ENCODE assay signal across 1 cellular context in the genomic region with DNA sequence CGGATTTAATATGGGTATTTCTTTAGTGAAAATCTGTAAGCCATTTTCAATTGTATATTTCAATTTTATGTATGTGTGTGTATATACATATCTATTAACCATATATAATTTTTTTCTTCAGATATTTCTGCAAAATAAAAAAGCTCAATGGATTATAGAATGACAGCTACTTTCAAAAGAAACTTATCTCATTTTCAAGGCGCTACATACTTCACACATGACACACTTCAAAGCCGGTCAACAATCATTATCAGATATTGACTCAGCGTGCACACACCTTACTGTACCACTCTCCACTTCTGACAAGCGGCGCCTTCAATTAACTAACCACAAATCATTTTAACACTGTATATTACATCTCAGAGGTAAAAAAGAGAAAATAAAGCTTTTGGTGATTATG.
A peak's percentile ranks its signal among the peaks of the same experiment; 100 is the strongest.
TF ChIP-seq lines count a peak whose summit lies in the region.

No MANE protein-coding gene starts in this region.

TF ChIP-seq in K562, 482 proteins besides CTCF, POLR2A, EP300 and RAD21 (continued from another document):
- TF ChIP-seq, protein P1, sequence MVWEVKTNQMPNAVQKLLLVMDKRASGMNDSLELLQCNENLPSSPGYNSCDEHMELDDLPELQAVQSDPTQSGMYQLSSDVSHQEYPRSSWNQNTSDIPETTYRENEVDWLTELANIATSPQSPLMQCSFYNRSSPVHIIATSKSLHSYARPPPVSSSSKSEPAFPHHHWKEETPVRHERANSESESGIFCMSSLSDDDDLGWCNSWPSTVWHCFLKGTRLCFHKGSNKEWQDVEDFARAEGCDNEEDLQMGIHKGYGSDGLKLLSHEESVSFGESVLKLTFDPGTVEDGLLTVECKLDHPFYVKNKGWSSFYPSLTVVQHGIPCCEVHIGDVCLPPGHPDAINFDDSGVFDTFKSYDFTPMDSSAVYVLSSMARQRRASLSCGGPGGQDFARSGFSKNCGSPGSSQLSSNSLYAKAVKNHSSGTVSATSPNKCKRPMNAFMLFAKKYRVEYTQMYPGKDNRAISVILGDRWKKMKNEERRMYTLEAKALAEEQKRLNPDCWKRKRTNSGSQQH (CRISPR knock-in tag; IDR thresholded peaks at IDR 0.05) = no peak
- TF ChIP-seq ATF7 (IDR thresholded peaks at IDR 0.05) (no peak), FOXA3 (CRISPR knock-in tag; conservative IDR thresholded peaks at IDR 0.05 in 1 of 2, IDR thresholded peaks at IDR 0.05 in 1 of 2) (no peak), TEAD4 (IDR thresholded peaks at IDR 0.05; ENCODE audit: low read length) (0 out of 2 replicates have a peak, but pooled peaks have one; percentile 20), TEAD4 (CRISPR knock-in tag; IDR thresholded peaks at IDR 0.05; ENCODE audit: borderline replicate concordance) (no peak), CXXC5 (CRISPR knock-in tag; IDR thresholded peaks at IDR 0.05) (peak; percentile 28; the same call in 1 of the 2 replicates), FOSL1 (tag; conservative IDR thresholded peaks at IDR 0.05) (peak; percentile 84), ARID1B (IDR thresholded peaks at IDR 0.05) (peak; percentile 48), ZNF174 (CRISPR knock-in tag; IDR thresholded peaks at IDR 0.05) (no peak), SNIP1 (IDR thresholded peaks at IDR 0.05; ENCODE audit: low read depth) (no peak), TCF7L2 (IDR thresholded peaks at IDR 0.05; ENCODE audit: low read depth, low read length) (0 out of 2 replicates have a peak, but pooled peaks have one; percentile 38), ZNF253 (CRISPR knock-in tag; conservative IDR thresholded peaks at IDR 0.05) (no peak), KDM4B (IDR thresholded peaks at IDR 0.05; ENCODE audit: borderline replicate concordance in 2 of 2, low read depth in 1 of 2) (no peak), YY1 (IDR thresholded peaks at IDR 0.05; ENCODE audit: borderline replicate concordance in 1 of 3, control insufficient read depth in 1 of 3, extremely low read depth in 1 of 3, insufficient read depth in 3 of 3, insufficient read length in 1 of 3, insufficient replicate concordance in 2 of 3, low read depth in 1 of 3, low read length in 2 of 3) (no peak), SNRNP70 (optimal IDR thresholded peaks at IDR 0.05; ENCODE audit: low read depth, low read length) (no peak), ZNF24 (IDR thresholded peaks at IDR 0.05) (no peak), SMARCC2 (IDR thresholded peaks at IDR 0.05; ENCODE audit: low read depth) (no peak), NR2C2 (CRISPR knock-in tag; IDR thresholded peaks at IDR 0.05) (no peak), NR2C2 (tag; IDR thresholded peaks at IDR 0.05) (no peak), DPF2 (IDR thresholded peaks at IDR 0.05) (peak; percentile 42; the same call in 1 of the 2 replicates), MXI1 (IDR thresholded peaks at IDR 0.05; ENCODE audit: low read depth, low read length) (no peak), ZFPM2 (CRISPR knock-in tag; IDR thresholded peaks at IDR 0.05) (no peak), SMARCA4 (IDR thresholded peaks at IDR 0.05) (0 out of 2 replicates have a peak, but pooled peaks have one; percentile 13), MEIS2 (IDR thresholded peaks at IDR 0.05; ENCODE audit: partially characterized antibody) (peak; percentile 43), HNRNPH1 (optimal IDR thresholded peaks at IDR 0.05; ENCODE audit: low read depth, low read length) (no peak)
- TF ChIP-seq, protein P2, sequence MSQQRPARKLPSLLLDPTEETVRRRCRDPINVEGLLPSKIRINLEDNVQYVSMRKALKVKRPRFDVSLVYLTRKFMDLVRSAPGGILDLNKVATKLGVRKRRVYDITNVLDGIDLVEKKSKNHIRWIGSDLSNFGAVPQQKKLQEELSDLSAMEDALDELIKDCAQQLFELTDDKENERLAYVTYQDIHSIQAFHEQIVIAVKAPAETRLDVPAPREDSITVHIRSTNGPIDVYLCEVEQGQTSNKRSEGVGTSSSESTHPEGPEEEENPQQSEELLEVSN (IDR thresholded peaks at IDR 0.05; ENCODE audit: borderline replicate concordance in 1 of 2, extremely low read depth in 1 of 2, insufficient read depth in 1 of 2, insufficient read length in 1 of 2, low read depth in 1 of 2, low read length in 1 of 2, poor library complexity in 1 of 2, severe bottlenecking in 1 of 2) = no peak
- TF ChIP-seq, protein P3, sequence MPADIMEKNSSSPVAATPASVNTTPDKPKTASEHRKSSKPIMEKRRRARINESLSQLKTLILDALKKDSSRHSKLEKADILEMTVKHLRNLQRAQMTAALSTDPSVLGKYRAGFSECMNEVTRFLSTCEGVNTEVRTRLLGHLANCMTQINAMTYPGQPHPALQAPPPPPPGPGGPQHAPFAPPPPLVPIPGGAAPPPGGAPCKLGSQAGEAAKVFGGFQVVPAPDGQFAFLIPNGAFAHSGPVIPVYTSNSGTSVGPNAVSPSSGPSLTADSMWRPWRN (IDR thresholded peaks at IDR 0.05; ENCODE audit: low read depth) = peak; percentile 41; the same call in 1 of the 2 replicates
- TF ChIP-seq, protein P4, sequence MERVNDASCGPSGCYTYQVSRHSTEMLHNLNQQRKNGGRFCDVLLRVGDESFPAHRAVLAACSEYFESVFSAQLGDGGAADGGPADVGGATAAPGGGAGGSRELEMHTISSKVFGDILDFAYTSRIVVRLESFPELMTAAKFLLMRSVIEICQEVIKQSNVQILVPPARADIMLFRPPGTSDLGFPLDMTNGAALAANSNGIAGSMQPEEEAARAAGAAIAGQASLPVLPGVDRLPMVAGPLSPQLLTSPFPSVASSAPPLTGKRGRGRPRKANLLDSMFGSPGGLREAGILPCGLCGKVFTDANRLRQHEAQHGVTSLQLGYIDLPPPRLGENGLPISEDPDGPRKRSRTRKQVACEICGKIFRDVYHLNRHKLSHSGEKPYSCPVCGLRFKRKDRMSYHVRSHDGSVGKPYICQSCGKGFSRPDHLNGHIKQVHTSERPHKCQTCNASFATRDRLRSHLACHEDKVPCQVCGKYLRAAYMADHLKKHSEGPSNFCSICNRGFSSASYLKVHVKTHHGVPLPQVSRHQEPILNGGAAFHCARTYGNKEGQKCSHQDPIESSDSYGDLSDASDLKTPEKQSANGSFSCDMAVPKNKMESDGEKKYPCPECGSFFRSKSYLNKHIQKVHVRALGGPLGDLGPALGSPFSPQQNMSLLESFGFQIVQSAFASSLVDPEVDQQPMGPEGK (CRISPR knock-in tag; IDR thresholded peaks at IDR 0.05; ENCODE audit: borderline replicate concordance) = no peak
- TF ChIP-seq, protein P5, sequence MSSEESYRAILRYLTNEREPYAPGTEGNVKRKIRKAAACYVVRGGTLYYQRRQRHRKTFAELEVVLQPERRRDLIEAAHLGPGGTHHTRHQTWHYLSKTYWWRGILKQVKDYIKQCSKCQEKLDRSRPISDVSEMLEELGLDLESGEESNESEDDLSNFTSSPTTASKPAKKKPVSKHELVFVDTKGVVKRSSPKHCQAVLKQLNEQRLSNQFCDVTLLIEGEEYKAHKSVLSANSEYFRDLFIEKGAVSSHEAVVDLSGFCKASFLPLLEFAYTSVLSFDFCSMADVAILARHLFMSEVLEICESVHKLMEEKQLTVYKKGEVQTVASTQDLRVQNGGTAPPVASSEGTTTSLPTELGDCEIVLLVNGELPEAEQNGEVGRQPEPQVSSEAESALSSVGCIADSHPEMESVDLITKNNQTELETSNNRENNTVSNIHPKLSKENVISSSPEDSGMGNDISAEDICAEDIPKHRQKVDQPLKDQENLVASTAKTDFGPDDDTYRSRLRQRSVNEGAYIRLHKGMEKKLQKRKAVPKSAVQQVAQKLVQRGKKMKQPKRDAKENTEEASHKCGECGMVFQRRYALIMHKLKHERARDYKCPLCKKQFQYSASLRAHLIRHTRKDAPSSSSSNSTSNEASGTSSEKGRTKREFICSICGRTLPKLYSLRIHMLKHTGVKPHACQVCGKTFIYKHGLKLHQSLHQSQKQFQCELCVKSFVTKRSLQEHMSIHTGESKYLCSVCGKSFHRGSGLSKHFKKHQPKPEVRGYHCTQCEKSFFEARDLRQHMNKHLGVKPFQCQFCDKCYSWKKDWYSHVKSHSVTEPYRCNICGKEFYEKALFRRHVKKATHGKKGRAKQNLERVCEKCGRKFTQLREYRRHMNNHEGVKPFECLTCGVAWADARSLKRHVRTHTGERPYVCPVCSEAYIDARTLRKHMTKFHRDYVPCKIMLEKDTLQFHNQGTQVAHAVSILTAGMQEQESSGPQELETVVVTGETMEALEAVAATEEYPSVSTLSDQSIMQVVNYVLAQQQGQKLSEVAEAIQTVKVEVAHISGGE (CRISPR knock-in tag; IDR thresholded peaks at IDR 0.05) = no peak
- TF ChIP-seq, protein P6, sequence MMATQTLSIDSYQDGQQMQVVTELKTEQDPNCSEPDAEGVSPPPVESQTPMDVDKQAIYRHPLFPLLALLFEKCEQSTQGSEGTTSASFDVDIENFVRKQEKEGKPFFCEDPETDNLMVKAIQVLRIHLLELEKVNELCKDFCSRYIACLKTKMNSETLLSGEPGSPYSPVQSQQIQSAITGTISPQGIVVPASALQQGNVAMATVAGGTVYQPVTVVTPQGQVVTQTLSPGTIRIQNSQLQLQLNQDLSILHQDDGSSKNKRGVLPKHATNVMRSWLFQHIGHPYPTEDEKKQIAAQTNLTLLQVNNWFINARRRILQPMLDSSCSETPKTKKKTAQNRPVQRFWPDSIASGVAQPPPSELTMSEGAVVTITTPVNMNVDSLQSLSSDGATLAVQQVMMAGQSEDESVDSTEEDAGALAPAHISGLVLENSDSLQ (IDR thresholded peaks at IDR 0.05) = 0 out of 2 replicates have a peak, but pooled peaks have one; percentile 17
